In genomic region chr3:125232394-125232793, GRCh38 we compare ENCODE assay signal across 1 cellular context.
A peak's percentile ranks its signal among the peaks of the same experiment; 100 is the strongest.
TF ChIP-seq lines count a peak whose summit lies in the region.

No MANE protein-coding gene starts in this region.

TF ChIP-seq in GM12891, 5 proteins besides CTCF, POLR2A, EP300 and RAD21:
- 0 out of 2 replicates have a peak, but pooled peaks have one; percentile 31 for TF ChIP-seq SPI1 (IDR thresholded peaks at IDR 0.05; ENCODE audit: low read depth, low read length)
- TF ChIP-seq PAX5 (IDR thresholded peaks at IDR 0.05; ENCODE audit: insufficient read depth, low read length, severe bottlenecking) = no peak
- TF ChIP-seq TAF1 (IDR thresholded peaks at IDR 0.05; ENCODE audit: low read depth, low read length) = no peak
